In the genomic region with DNA sequence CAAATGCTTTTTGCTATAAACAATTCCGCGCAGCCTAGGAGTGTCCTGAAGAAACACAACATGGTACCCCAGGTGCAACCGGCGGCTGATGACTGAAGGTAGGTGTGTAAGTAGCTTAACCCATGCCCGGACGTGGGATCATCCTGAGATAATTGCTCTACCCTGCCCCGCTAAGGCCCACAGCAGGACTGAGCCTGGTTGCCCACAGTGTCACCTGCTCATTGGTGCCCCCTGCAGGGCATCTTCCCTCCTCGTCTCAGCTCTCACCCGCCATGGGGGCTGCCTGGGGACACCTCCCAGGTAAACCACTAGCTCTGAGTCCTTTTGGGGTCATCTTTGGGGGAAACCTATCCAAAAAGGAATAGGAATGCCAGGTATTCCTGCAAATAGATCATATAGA, we compare ENCODE assay signal across 8 cellular contexts. TPM values are rescaled to one million over a fixed set of nuclear protein-coding genes. Genes with fewer than 3 reads are reported as not detected.
DNase-seq lines count a peak whose midpoint lies in the region; ATAC-seq and TF ChIP-seq lines count a peak whose summit lies in the region.

No MANE protein-coding gene starts in this region.

- POLR2A ChIA-PET in Panc1 (lab: Charles Lee): no interaction called here
- POLR2A ChIA-PET in activated naive CD8-positive, alpha-beta T cell treated with anti-CD3 and anti-CD28 coated beads, Interleukin-2, amount 10 ng/mL, durations not matched to agents 7 days and 5 days (lab: Charles Lee): no interaction called here

- no peak overlapping the region for H3K4me3 Mint-ChIP-seq in T-helper 2 cell treated with Interferon-gamma antibody and Interleukin-4, amounts not matched to agents 5 μg/mL and 100 μg/mL, for 36 hours
- H3K4me3 Mint-ChIP-seq in activated naive CD8-positive, alpha-beta T cell treated with anti-CD3 and anti-CD28 coated beads, Interleukin-2, amount 10 ng/mL, durations not matched to agents 7 days and 5 days: no peak overlapping the region

- H3K36me3 Mint-ChIP-seq in T-helper 2 cell treated with Interferon-gamma antibody and Interleukin-4, amounts not matched to agents 5 μg/mL and 100 μg/mL, for 36 hours (ENCODE audit: low read depth): peaks cover 2% of the 10 kb centered on the region
- peaks cover 1% of the 10 kb centered on the region for H3K36me3 Mint-ChIP-seq in activated naive CD8-positive, alpha-beta T cell treated with anti-CD3 and anti-CD28 coated beads, Interleukin-2, amount 10 ng/mL, durations not matched to agents 7 days and 5 days

- intact Hi-C loops in Panc1 (cut with micrococcal nuclease; ENCODE audit: unreplicated experiment): no loop called here

- H3K27ac ChIP-seq in Panc1 (ENCODE audit: low read length): no peak overlapping the region

- no peaks in the 10 kb centered on the region for H3K4me1 ChIP-seq in Panc1 (ENCODE audit: control insufficient read depth, insufficient read depth, low read length)

- H3K9me3 ChIP-seq in Panc1 (ENCODE audit: control insufficient read depth, insufficient read depth, low read depth, low read length): no peaks in the 10 kb centered on the region

- peak; percentile 73 for TF ChIP-seq CTCF in Panc1 (IDR thresholded peaks at IDR 0.05)

- H3K36me3 ChIP-seq in Panc1 (ENCODE audit: control insufficient read depth, insufficient read depth, low read length): no peaks in the 10 kb centered on the region

- no TSS peak for BruUV-seq in Panc1 (replicated peaks; lab: Mats Ljungman, UMichigan)

- no peak overlapping the region for H3K27ac Mint-ChIP-seq in T-helper 2 cell treated with Interferon-gamma antibody and Interleukin-4, amounts not matched to agents 5 μg/mL and 100 μg/mL, for 36 hours
- no peak overlapping the region for H3K27ac Mint-ChIP-seq in activated naive CD8-positive, alpha-beta T cell treated with anti-CD3 and anti-CD28 coated beads, Interleukin-2, amount 10 ng/mL, durations not matched to agents 7 days and 5 days

- H3K4me1 Mint-ChIP-seq in T-helper 2 cell treated with Interferon-gamma antibody and Interleukin-4, amounts not matched to agents 5 μg/mL and 100 μg/mL, for 36 hours (ENCODE audit: low read depth): no peaks in the 10 kb centered on the region
- peaks cover 5% of the 10 kb centered on the region for H3K4me1 Mint-ChIP-seq in activated naive CD8-positive, alpha-beta T cell treated with anti-CD3 and anti-CD28 coated beads, Interleukin-2, amount 10 ng/mL, durations not matched to agents 7 days and 5 days

- no peaks in the 10 kb centered on the region for H3K9me3 Mint-ChIP-seq in T-helper 2 cell treated with Interferon-gamma antibody and Interleukin-4, amounts not matched to agents 5 μg/mL and 100 μg/mL, for 36 hours
- no peaks in the 10 kb centered on the region for H3K9me3 Mint-ChIP-seq in activated naive CD8-positive, alpha-beta T cell treated with anti-CD3 and anti-CD28 coated beads, Interleukin-2, amount 10 ng/mL, durations not matched to agents 7 days and 5 days

- H3K27me3 Mint-ChIP-seq in T-helper 2 cell treated with Interferon-gamma antibody and Interleukin-4, amounts not matched to agents 5 μg/mL and 100 μg/mL, for 36 hours (ENCODE audit: low read depth): no peaks in the 10 kb centered on the region
- H3K27me3 Mint-ChIP-seq in activated naive CD8-positive, alpha-beta T cell treated with anti-CD3 and anti-CD28 coated beads, Interleukin-2, amount 10 ng/mL, durations not matched to agents 7 days and 5 days: no peaks in the 10 kb centered on the region

- no peaks in the 10 kb centered on the region for H3K27me3 ChIP-seq in Panc1 (ENCODE audit: control insufficient read depth, insufficient read depth, low read length)

- CTCF ChIA-PET in Panc1 (lab: Charles Lee): no interaction called here

- DNase-seq in T-helper 2 cell: peak in 4 of 5 experiments; percentile 9 to 41 (median 30)
- no peak for DNase-seq in T-helper 2 cell treated with Interferon-gamma antibody and Interleukin-4, amounts not matched to agents 5 μg/mL and 100 μg/mL, for 36 hours (ENCODE audit: low spot score)
- no peak for DNase-seq in Panc1 (ENCODE audit: low read depth, low spot score)
- DNase-seq in activated naive CD8-positive, alpha-beta T cell treated with anti-CD3 and anti-CD28 coated beads, Interleukin-2, amount 10 ng/mL, durations not matched to agents 7 days and 5 days: peak; percentile 56
- DNase-seq in lung microvascular endothelial cell (ENCODE audit: low read depth in 2 of 2): peak; percentile 30 to 51
- DNase-seq in LoVo (ENCODE audit: low spot score): no peak
- DNase-seq in HPDE6-E6E7 (ENCODE audit: extremely low spot score): no peak

- in situ Hi-C loops in Panc1 (cut with HindIII; ENCODE audit: low pct_unique_long_range_greater_than_20kb, low sequenced_read_pairs): no loop called here

- H3K4me3 ChIP-seq in Panc1 (ENCODE audit: low read depth in 2 of 2, low read length in 2 of 2): no peak overlapping the region

- ATAC-seq in Panc1 (0 out of 2 replicates have a peak, but pooled peaks have one; percentile 41), GM18520 (IDR thresholded peaks at IDR 0.05; ENCODE audit: unreplicated experiment) (no peak)
- ATAC-seq in activated naive CD8-positive, alpha-beta T cell treated with anti-CD3 and anti-CD28 coated beads, Interleukin-2, amount 10 ng/mL, durations not matched to agents 7 days and 5 days (ENCODE audit: low read depth): peak; percentile 20

RNA-seq across cellular contexts. Expression of a gene that starts 22.3 kb away (rescaled TPM):
- total RNA-seq in Panc1 (2021; ENCODE audit: unreplicated experiment) (26.7 TPM), lung microvascular endothelial cell (11.3 and 14.7 TPM in 2 replicates)
- 40.2 TPM for polyA plus RNA-seq in Panc1 (2012; ENCODE audit: insufficient read length)
- 10 to 100 TPM; 25.8 to 30.5 TPM for total RNA-seq in activated naive CD8-positive, alpha-beta T cell treated with anti-CD3 and anti-CD28 coated beads, Interleukin-2, amount 10 ng/mL, durations not matched to agents 7 days and 5 days

RNA-seq across cellular contexts. Expression of a gene that starts 52.2 kb away (rescaled TPM):
- total RNA-seq in Panc1 (2021; ENCODE audit: unreplicated experiment): 2.6 TPM
- polyA plus RNA-seq in Panc1 (2012; ENCODE audit: insufficient read length): 2.9 TPM
- total RNA-seq in activated naive CD8-positive, alpha-beta T cell treated with anti-CD3 and anti-CD28 coated beads, Interleukin-2, amount 10 ng/mL, durations not matched to agents 7 days and 5 days: 10 to 100 TPM; 20.4 to 22.0 TPM
- 2.8 and 3.0 TPM in 2 replicates for total RNA-seq in lung microvascular endothelial cell

RNA-seq across cellular contexts. Expression of a gene that starts 54.1 kb away (rescaled TPM):
- 1.1 TPM for total RNA-seq in Panc1 (2021; ENCODE audit: unreplicated experiment)
- polyA plus RNA-seq in Panc1 (2012; ENCODE audit: insufficient read length): 0.68 TPM
- 1 to 10 TPM; 5.2 TPM for total RNA-seq in activated naive CD8-positive, alpha-beta T cell treated with anti-CD3 and anti-CD28 coated beads, Interleukin-2, amount 10 ng/mL, durations not matched to agents 7 days and 5 days
- total RNA-seq in lung microvascular endothelial cell: under 0.01 and 0.20 TPM in 2 replicates

Comparison
In these comparisons a context has a peak if more than half of its experiments do, and no peak if none do; other contexts are left out.
1. DNase-seq: peak in T-helper 2 cell (4 of 5), activated naive CD8-positive, alpha-beta T cell treated with anti-CD3 and anti-CD28 coated beads, Interleukin-2, amount 10 ng/mL, durations not matched to agents 7 days and 5 days (single experiment) and lung microvascular endothelial cell (2 of 2); none in T-helper 2 cell treated with Interferon-gamma antibody and Interleukin-4, amounts not matched to agents 5 μg/mL and 100 μg/mL, for 36 hours (single experiment), Panc1 (single experiment), LoVo (single experiment) and HPDE6-E6E7 (single experiment).